ENCODE assay signal across 26 cellular contexts in genomic region chr10:34141032-34141431, GRCh38.
"Had no signal": no experiment of that assay in that cellular context is flagged by ENCODE, and none has a peak within 500 bp of the region (broad histone marks: within the 10 kb centered on the region; RNA-seq: fewer than 3 reads in every experiment).

No MANE protein-coding gene starts in this region.

- H3K4me1 Mint-ChIP-seq: activated naive CD8-positive, alpha-beta T cell treated with anti-CD3 and anti-CD28 coated beads for 36 hours; naive thymus-derived CD8-positive, alpha-beta T cell had no signal

- H3K9me3 Mint-ChIP-seq: naive thymus-derived CD8-positive, alpha-beta T cell had no signal

- H3K27ac Mint-ChIP-seq: activated naive CD4-positive, alpha-beta T cell treated with anti-CD3 and anti-CD28 coated beads for 36 hours; activated naive CD8-positive, alpha-beta T cell treated with anti-CD3 and anti-CD28 coated beads for 36 hours; naive thymus-derived CD8-positive, alpha-beta T cell; neural progenitor cell had no signal

- DNase-seq: activated CD4-positive, alpha-beta T cell treated with anti-CD3 and anti-CD28 coated beads for 48 hours; activated CD4-positive, alpha-beta T cell treated with anti-CD3 and anti-CD28 coated beads, Interleukin-2, amount 50 U/mL, for 48 hours; activated CD8-positive, alpha-beta memory T cell treated with anti-CD3 and anti-CD28 coated beads for 24 hours; activated effector memory CD4-positive, alpha-beta T cell treated with anti-CD3 and anti-CD28 coated beads, Interleukin-2, amount 50 U/mL, for 16 hours; activated naive CD4-positive, alpha-beta T cell treated with anti-CD3 and anti-CD28 coated beads for 36 hours; activated naive CD8-positive, alpha-beta T cell treated with anti-CD3 and anti-CD28 coated beads for 36 hours; amniotic stem cell; brain microvascular endothelial cell; dorsolateral prefrontal cortex; effector memory CD4-positive, alpha-beta T cell; left lung; lower lobe of right lung; mesenchymal stem cell; naive thymus-derived CD8-positive, alpha-beta T cell; occipital lobe; stimulated activated CD4-positive, alpha-beta T cell treated with anti-CD3 and anti-CD28 coated beads, Interleukin-2, amount 100 ng/mL, for 48 hours; stimulated activated naive CD4-positive, alpha-beta T cell treated with Interleukin-2 at 50 U/mL for 16 hours had no signal

- H3K36me3 ChIP-seq: brain microvascular endothelial cell, left lung, lower lobe of right lung, neural progenitor cell, right atrium auricular region, tibial nerve had no signal

- H3K4me3 Mint-ChIP-seq: activated naive CD4-positive, alpha-beta T cell treated with anti-CD3 and anti-CD28 coated beads for 36 hours; activated naive CD8-positive, alpha-beta T cell treated with anti-CD3 and anti-CD28 coated beads for 36 hours; naive thymus-derived CD8-positive, alpha-beta T cell; neural progenitor cell had no signal

- FAIRE-seq: astrocyte, frontal cortex, islet of Langerhans, TTC549 had no signal

- H3K27me3 ChIP-seq: brain microvascular endothelial cell, left lung, neural progenitor cell, right atrium auricular region, tibial nerve had no signal

- H3K27me3 Mint-ChIP-seq: activated naive CD8-positive, alpha-beta T cell treated with anti-CD3 and anti-CD28 coated beads for 36 hours had no signal

- H3K4me3 ChIP-seq: coronary artery, dorsolateral prefrontal cortex, left lung, lower lobe of right lung, neural progenitor cell, right atrium auricular region, tibial nerve had no signal

- H3K36me3 Mint-ChIP-seq: activated naive CD8-positive, alpha-beta T cell treated with anti-CD3 and anti-CD28 coated beads for 36 hours; naive thymus-derived CD8-positive, alpha-beta T cell had no signal

- ATAC-seq: activated CD4-positive, CD25-positive, alpha-beta regulatory T cell treated with anti-CD3 and anti-CD28 coated beads, Interleukin-2, amount 50 U/mL, for 24 hours; left lung; lower lobe of right lung; naive thymus-derived CD8-positive, alpha-beta T cell had no signal
